In the genomic region with DNA sequence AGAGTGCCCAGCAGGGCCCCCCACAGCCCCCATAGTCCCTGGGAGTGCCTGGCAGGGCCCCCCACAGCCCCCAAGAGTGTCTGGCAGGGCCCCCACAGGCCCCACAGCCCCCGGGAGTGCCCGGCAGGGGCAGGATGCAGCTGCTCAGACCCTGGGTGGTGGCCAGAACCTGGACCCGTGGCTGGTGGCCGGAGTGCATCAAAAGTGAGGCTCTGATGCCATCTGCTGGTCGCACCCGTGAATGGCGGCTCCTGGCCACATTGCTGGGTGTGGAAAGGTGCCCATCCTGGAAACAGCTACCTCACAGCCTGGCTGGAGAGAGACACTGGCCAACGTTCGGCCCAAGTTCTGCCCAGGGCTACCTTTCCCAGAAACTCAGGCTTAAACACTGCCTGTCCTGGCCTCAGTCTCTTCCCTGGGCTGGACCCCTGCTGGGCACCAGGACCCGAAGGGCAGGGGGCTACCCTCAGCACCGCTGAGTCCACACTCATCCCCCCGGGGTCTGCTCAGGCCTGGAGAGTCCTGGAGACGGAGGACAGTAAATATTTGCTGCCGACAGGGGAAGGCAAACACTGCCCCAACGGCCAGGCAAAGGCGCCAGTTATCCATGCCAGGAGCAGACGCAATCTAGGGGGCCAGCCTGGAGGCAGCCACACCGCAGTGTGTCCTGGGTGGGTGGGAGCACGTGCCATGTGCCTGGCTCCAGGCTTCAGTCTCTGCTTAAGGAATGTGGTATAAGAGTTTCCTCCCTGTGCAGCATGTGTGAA, we compare ENCODE assay signal across 8 cellular contexts. TPM values are rescaled to one million over a fixed set of nuclear protein-coding genes. Genes with fewer than 3 reads are reported as not detected.
DNase-seq lines count a peak whose midpoint lies in the region; ATAC-seq, FAIRE-seq and TF ChIP-seq lines count a peak whose summit lies in the region.

No MANE protein-coding gene starts in this region.

- CTCF ChIA-PET in A673 (lab: Charles Lee), result interaction anchor here (0.6 to 1.9 kb wide), 3 partner anchors 274 to 504 kb away, joined by 3 to 9 read pairs (median 6); no protein-coding TSS in a partner anchor

- no peak overlapping the region for H3K23ac ChIP-seq in neuronal stem cell (ENCODE audit: low read depth, low read length, poor library complexity)

- H3K27me3 ChIP-seq in A673 (replicated peaks; ENCODE audit: insufficient read depth, low read depth, low read length, poor library complexity), result no peaks in the 10 kb centered on the region
- 0 out of 2 replicates have a peak, but pooled peaks cover 6% of the 10 kb centered on the region for H3K27me3 ChIP-seq in OCI-LY1 (ENCODE audit: insufficient read depth, low read length)
- peaks cover 0 to 21% (median 0%) of the 10 kb centered on the region in 3 experiments for H3K27me3 ChIP-seq in neuronal stem cell (ENCODE audit: control insufficient read depth in 3 of 3, insufficient read depth in 3 of 3, low read depth in 1 of 3, low read length in 3 of 3)
- H3K27me3 ChIP-seq in aorta (ENCODE audit: control insufficient read depth in 1 of 2, insufficient read depth in 2 of 2, low read length in 1 of 2), result no peaks in the 10 kb centered on the region

- H3K79me1 ChIP-seq in neuronal stem cell (ENCODE audit: low read depth, low read length), result no peaks in the 10 kb centered on the region

- peak overlapping the region; percentile 98 for H2AK5ac ChIP-seq in neuronal stem cell (ENCODE audit: low read depth, low read length)

- no peaks in the 10 kb centered on the region for H3K9me3 Mint-ChIP-seq in activated T-helper 1 cell treated with anti-CD3 and anti-CD28 coated beads, Interleukin-12 subunit alpha, Interleukin-12 subunit beta, Interleukin-2, Interleukin-4 antibody, amounts not matched to agents 30 ng/mL and 10 ng/mL and 1 ng/mL, durations not matched to agents 14 hours and 24 hours and 36 hours

- no peak overlapping the region for H3K4me2 ChIP-seq in OCI-LY1 (ENCODE audit: low read length)
- no peak overlapping the region for H3K4me2 ChIP-seq in neuronal stem cell (ENCODE audit: insufficient read depth, low read length, poor library complexity, severe bottlenecking)

- H3K9me2 ChIP-seq in OCI-LY1 (ENCODE audit: low read depth, low read length), result no peaks in the 10 kb centered on the region

- WGBS in neuronal stem cell (ENCODE audit: extremely low coverage in 2 of 2, insufficient read length in 2 of 2, insufficient replicate concordance in 1 of 2), 2 donors, result no CpG with 5 or more reads among the region's 19 CpGs
- WGBS in aorta, 2 donors, result 27% methylated on average over 19 of the region's 19 CpGs

- peak overlapping the region; percentile 4 for H2BK120ac ChIP-seq in neuronal stem cell (ENCODE audit: low read depth, low read length)

- peak overlapping the region; percentile 46 for H3K4ac ChIP-seq in neuronal stem cell (ENCODE audit: low read length)

- peak overlapping the region; percentile 93 for H3K18ac ChIP-seq in neuronal stem cell (ENCODE audit: low read length)

- peak overlapping the region; percentile 42 for H2BK5ac ChIP-seq in neuronal stem cell (ENCODE audit: low read length)

- no peak overlapping the region for H3K4me3 Mint-ChIP-seq in activated T-helper 1 cell treated with anti-CD3 and anti-CD28 coated beads, Interleukin-12 subunit alpha, Interleukin-12 subunit beta, Interleukin-2, Interleukin-4 antibody, amounts not matched to agents 30 ng/mL and 10 ng/mL and 1 ng/mL, durations not matched to agents 14 hours and 24 hours and 36 hours

- TF ChIP-seq CTCF in A673 (conservative IDR thresholded peaks at IDR 0.05; ENCODE audit: low read depth, low read length) (peak; percentile 79), OCI-LY1 (IDR thresholded peaks at IDR 0.05; ENCODE audit: low read length) (peak; percentile 77), fibroblast of pulmonary artery (IDR thresholded peaks at IDR 0.05; ENCODE audit: low read length, missing control alignments) (peak; percentile 83)

- no peak overlapping the region for H4K8ac ChIP-seq in neuronal stem cell (ENCODE audit: low read depth, low read length)

- H3F3A ChIP-seq in OCI-LY1 (ENCODE audit: insufficient read depth, low read length), result no peaks in the 10 kb centered on the region

- peak; percentile 95 for FAIRE-seq in GM12891 (lab: Jason Lieb, UNC)

- intact Hi-C loops in A673 (cut with micrococcal nuclease; ENCODE audit: unreplicated experiment) (loop anchor here (2.0 kb wide), 1 partner anchor 464 kb away; no protein-coding TSS in a partner anchor), aorta (cut with DNase I) (loop anchor here in 1 of 2 donors (10.0 kb wide), 1 partner anchor 502 kb away; no protein-coding TSS in a partner anchor)
- intact Hi-C loops in activated T-helper 1 cell treated with anti-CD3 and anti-CD28 coated beads, Interleukin-12 subunit alpha, Interleukin-12 subunit beta, Interleukin-2, Interleukin-4 antibody, amounts not matched to agents 30 ng/mL and 10 ng/mL and 1 ng/mL, durations not matched to agents 14 hours and 24 hours and 36 hours (cut with micrococcal nuclease), result loop anchor here (1.0 kb wide), 1 partner anchor 504 kb away; no protein-coding TSS in a partner anchor

- DNase-seq in A673 (ENCODE audit: low spot score), result peak; percentile 47
- DNase-seq in GM12891 (ENCODE audit: insufficient read length, low spot score), result peak; percentile 85
- peak; percentile 46 for DNase-seq in activated T-helper 1 cell treated with anti-CD3 and anti-CD28 coated beads, Interleukin-12 subunit alpha, Interleukin-12 subunit beta, Interleukin-2, Interleukin-4 antibody, amounts not matched to agents 30 ng/mL and 10 ng/mL and 1 ng/mL, durations not matched to agents 14 hours and 24 hours and 36 hours (ENCODE audit: low spot score)
- DNase-seq in fibroblast of pulmonary artery (ENCODE audit: low read depth), result peak; percentile 57
- peak; percentile 71 for DNase-seq in neuronal stem cell (ENCODE audit: low spot score)
- peak; percentile 76 to 90 for DNase-seq in aorta

- no peaks in the 10 kb centered on the region for H3K36me3 ChIP-seq in A673 (ENCODE audit: insufficient read depth, low read length, poor library complexity, severe bottlenecking)
- H3K36me3 ChIP-seq in OCI-LY1 (ENCODE audit: insufficient read depth, low read length), result no peaks in the 10 kb centered on the region
- H3K36me3 ChIP-seq in neuronal stem cell (replicated peaks in 1 of 2; ENCODE audit: control insufficient read depth in 2 of 2, insufficient read depth in 2 of 2, low read length in 2 of 2), result no peaks in the 10 kb centered on the region
- no peaks in the 10 kb centered on the region for H3K36me3 ChIP-seq in aorta (ENCODE audit: control insufficient read depth in 1 of 2, insufficient read depth in 2 of 2, low read length in 1 of 2)

- POLR2A ChIA-PET in A673 (lab: Charles Lee; ENCODE audit: low non-redundant PET), result no interaction called here

- H3K27ac ChIP-seq in A673 (ENCODE audit: low read depth, low read length, poor library complexity, severe bottlenecking) (no peak overlapping the region), OCI-LY1 (ENCODE audit: low read depth, low read length, poor library complexity, severe bottlenecking) (no peak overlapping the region), neuronal stem cell (replicated peaks; ENCODE audit: low read length) (no peak overlapping the region), aorta (ENCODE audit: low read depth in 1 of 2, low read length in 2 of 2) (no peak overlapping the region)

- no peaks in the 10 kb centered on the region for H3K36me3 Mint-ChIP-seq in activated T-helper 1 cell treated with anti-CD3 and anti-CD28 coated beads, Interleukin-12 subunit alpha, Interleukin-12 subunit beta, Interleukin-2, Interleukin-4 antibody, amounts not matched to agents 30 ng/mL and 10 ng/mL and 1 ng/mL, durations not matched to agents 14 hours and 24 hours and 36 hours (ENCODE audit: low read depth)

- no TSS peak for BruUV-seq in A673 (replicated peaks; lab: Mats Ljungman, UMichigan)

- H3K79me2 ChIP-seq in OCI-LY1 (ENCODE audit: insufficient read depth, low read length), result no peaks in the 10 kb centered on the region

- H3K27ac Mint-ChIP-seq in activated T-helper 1 cell treated with anti-CD3 and anti-CD28 coated beads, Interleukin-12 subunit alpha, Interleukin-12 subunit beta, Interleukin-2, Interleukin-4 antibody, amounts not matched to agents 30 ng/mL and 10 ng/mL and 1 ng/mL, durations not matched to agents 14 hours and 24 hours and 36 hours, result no peak overlapping the region

- ATAC-seq in aorta (ENCODE audit: low FRiP score) (peak; percentile 27), GM21825 (IDR thresholded peaks at IDR 0.05; ENCODE audit: unreplicated experiment) (no peak)

- peak overlapping the region; percentile 22 for H4K91ac ChIP-seq in neuronal stem cell (ENCODE audit: low read depth, low read length, poor library complexity)

- H3K9ac ChIP-seq in OCI-LY1 (ENCODE audit: low read length) (no peak overlapping the region), neuronal stem cell (ENCODE audit: low read depth, low read length, poor library complexity) (no peak overlapping the region)

- H3K9me3 ChIP-seq in A673 (ENCODE audit: low read depth, low read length, poor library complexity, severe bottlenecking) (no peaks in the 10 kb centered on the region), OCI-LY1 (ENCODE audit: low read length) (no peaks in the 10 kb centered on the region), neuronal stem cell (replicated peaks in 1 of 2; ENCODE audit: control insufficient read depth in 2 of 2, insufficient read depth in 1 of 2, low read depth in 1 of 2, low read length in 2 of 2) (no peaks in the 10 kb centered on the region), aorta (ENCODE audit: control insufficient read depth, low read length) (no peaks in the 10 kb centered on the region)

- H2AFZ ChIP-seq in OCI-LY1 (ENCODE audit: low read length) (no peak overlapping the region), neuronal stem cell (ENCODE audit: low read length) (peak overlapping the region; percentile 73)

- no peak for TF ChIP-seq POLR2A in GM12891 (IDR thresholded peaks at IDR 0.05; ENCODE audit: low read depth, low read length)

- no peaks in the 10 kb centered on the region for H3K4me1 ChIP-seq in A673 (ENCODE audit: insufficient read depth, low read length, poor library complexity, severe bottlenecking)
- H3K4me1 ChIP-seq in OCI-LY1 (ENCODE audit: insufficient read depth, low read length, severe bottlenecking), result no peaks in the 10 kb centered on the region
- peaks cover 0 to 1% of the 10 kb centered on the region in 2 donors for H3K4me1 ChIP-seq in neuronal stem cell (ENCODE audit: control insufficient read depth in 2 of 2, insufficient read depth in 1 of 2, low read depth in 1 of 2, low read length in 2 of 2)
- H3K4me1 ChIP-seq in aorta (ENCODE audit: control insufficient read depth in 1 of 2, insufficient read depth in 2 of 2, low read length in 2 of 2), result no peaks in the 10 kb centered on the region

- peak overlapping the region; percentile 1 for H3K14ac ChIP-seq in neuronal stem cell (ENCODE audit: low read length)

- H3K4me3 ChIP-seq in A673 (ENCODE audit: low read depth, low read length, poor library complexity, severe bottlenecking), result no peak overlapping the region
- no peak overlapping the region for H3K4me3 ChIP-seq in OCI-LY1 (ENCODE audit: low read depth, low read length, poor library complexity, severe bottlenecking)
- H3K4me3 ChIP-seq in fibroblast of pulmonary artery (replicated peaks; ENCODE audit: low read depth, low read length), result no peak overlapping the region
- no peak overlapping the region for H3K4me3 ChIP-seq in neuronal stem cell (ENCODE audit: low read length in 2 of 2)
- H3K4me3 ChIP-seq in aorta (ENCODE audit: low read length in 2 of 2), result no peak overlapping the region

- H3K27me3 Mint-ChIP-seq in activated T-helper 1 cell treated with anti-CD3 and anti-CD28 coated beads, Interleukin-12 subunit alpha, Interleukin-12 subunit beta, Interleukin-2, Interleukin-4 antibody, amounts not matched to agents 30 ng/mL and 10 ng/mL and 1 ng/mL, durations not matched to agents 14 hours and 24 hours and 36 hours (ENCODE audit: insufficient read depth), result no peaks in the 10 kb centered on the region

- H2BK15ac ChIP-seq in neuronal stem cell (ENCODE audit: low read length), result peak overlapping the region; percentile 74

- H4K20me1 ChIP-seq in OCI-LY1 (ENCODE audit: insufficient read depth, low read length), result no peaks in the 10 kb centered on the region

- peaks cover 4% of the 10 kb centered on the region for H3K4me1 Mint-ChIP-seq in activated T-helper 1 cell treated with anti-CD3 and anti-CD28 coated beads, Interleukin-12 subunit alpha, Interleukin-12 subunit beta, Interleukin-2, Interleukin-4 antibody, amounts not matched to agents 30 ng/mL and 10 ng/mL and 1 ng/mL, durations not matched to agents 14 hours and 24 hours and 36 hours (ENCODE audit: low read depth)

- H2BK12ac ChIP-seq in neuronal stem cell (ENCODE audit: low read length), result peak overlapping the region; percentile 60

RNA-seq across cellular contexts. Expression of a gene that starts 4.4 kb away (rescaled TPM):
- not detected in 2 replicates for total RNA-seq in A673 (2021)
- polyA plus RNA-seq in GM12891 (2012; ENCODE audit: low read depth, missing spikeins), result not detected
- total RNA-seq in activated T-helper 1 cell treated with anti-CD3 and anti-CD28 coated beads, Interleukin-12 subunit alpha, Interleukin-12 subunit beta, Interleukin-2, Interleukin-4 antibody, amounts not matched to agents 30 ng/mL and 10 ng/mL and 1 ng/mL, durations not matched to agents 14 hours and 24 hours and 36 hours, result not detected in 2 replicates
- polyA plus RNA-seq in neuronal stem cell (2013, experiment 1 of 2), result not detected
- polyA plus RNA-seq in neuronal stem cell (2013, experiment 2 of 2), result not detected
- 1 to 10 TPM; 1.9 to 2.1 TPM for total RNA-seq in aorta
- 10 to 100 TPM; 17.2 to 18.8 TPM for polyA plus RNA-seq in aorta

RNA-seq across cellular contexts. Expression of a gene that starts 15.0 kb away (rescaled TPM):
- not detected in 2 replicates for total RNA-seq in A673 (2021)
- polyA plus RNA-seq in GM12891 (2012; ENCODE audit: low read depth, missing spikeins), result not detected
- not detected in 2 replicates for total RNA-seq in activated T-helper 1 cell treated with anti-CD3 and anti-CD28 coated beads, Interleukin-12 subunit alpha, Interleukin-12 subunit beta, Interleukin-2, Interleukin-4 antibody, amounts not matched to agents 30 ng/mL and 10 ng/mL and 1 ng/mL, durations not matched to agents 14 hours and 24 hours and 36 hours
- polyA plus RNA-seq in neuronal stem cell (2013, experiment 1 of 2), result 1.0 TPM
- polyA plus RNA-seq in neuronal stem cell (2013, experiment 2 of 2), result 0.82 TPM
- total RNA-seq in aorta, result under 1 TPM in 1 of 2 donors, not detected in 1; 0.45 TPM
- polyA plus RNA-seq in aorta, result not detected

RNA-seq across cellular contexts. Expression of a gene that starts 17.4 kb away (rescaled TPM):
- total RNA-seq in A673 (2021) (0.17 and 0.20 TPM in 2 replicates), aorta (100 to 1,000 TPM in 1 of 2 donors, 10 to 100 TPM in 1; 83.5 to 620 TPM)
- polyA plus RNA-seq in GM12891 (2012; ENCODE audit: low read depth, missing spikeins), result not detected
- total RNA-seq in activated T-helper 1 cell treated with anti-CD3 and anti-CD28 coated beads, Interleukin-12 subunit alpha, Interleukin-12 subunit beta, Interleukin-2, Interleukin-4 antibody, amounts not matched to agents 30 ng/mL and 10 ng/mL and 1 ng/mL, durations not matched to agents 14 hours and 24 hours and 36 hours, result 1.2 and 1.5 TPM in 2 replicates
- polyA plus RNA-seq in neuronal stem cell (2013, experiment 1 of 2), result 11.8 TPM
- 11.0 TPM for polyA plus RNA-seq in neuronal stem cell (2013, experiment 2 of 2)
- polyA plus RNA-seq in aorta, result 1 to 10 TPM in 1 of 2 donors, under 1 TPM in 1; 0.67 to 1.8 TPM

Comparison
In these comparisons a context has a peak if more than half of its experiments do, and no peak if none do; other contexts are left out.
1. RNA of a gene that starts 17.4 kb away (total RNA-seq): 83.5 to 620 TPM in aorta; 1.2 to 1.5 TPM in activated T-helper 1 cell treated with anti-CD3 and anti-CD28 coated beads, Interleukin-12 subunit alpha, Interleukin-12 subunit beta, Interleukin-2, Interleukin-4 antibody, amounts not matched to agents 30 ng/mL and 10 ng/mL and 1 ng/mL, durations not matched to agents 14 hours and 24 hours and 36 hours and 0.17 to 0.20 TPM in A673; every median in the first group is over 10 times any median in the second.
2. Peak in every context shown above with its lines, with median percentiles within 50 percentile points of each other: DNase-seq and CTCF ChIP-seq.